18 cellular contexts compared by ENCODE assay signal in genomic region chr1:215054266-215054665, GRCh38. TPM values are rescaled to one million over a fixed set of nuclear protein-coding genes. Genes with fewer than 3 reads are reported as not detected.
A peak's percentile ranks its signal among the peaks of the same experiment; 100 is the strongest.
DNase-seq lines count a peak whose midpoint lies in the region; ATAC-seq, FAIRE-seq and TF ChIP-seq lines count a peak whose summit lies in the region.
"Had no signal": no experiment of that assay in that cellular context is flagged by ENCODE, and none has a peak within 500 bp of the region (broad histone marks: within the 10 kb centered on the region; RNA-seq: fewer than 3 reads in every experiment).

No MANE protein-coding gene starts in this region.

- DNase-seq in COLO829 (ENCODE audit: low spot score), result peak; percentile 96
- no peak for DNase-seq in IMR-90
- no peak for DNase-seq in brain microvascular endothelial cell
- DNase-seq in islet precursor cell, result peak; percentile 64
- no peak for DNase-seq in posterior cingulate gyrus
- DNase-seq in frontal cortex (ENCODE audit: low spot score in 2 of 2), result no peak
- DNase-seq: Calu3; CD4-positive, alpha-beta memory T cell; DMS79 treated with DMSO at 0.1 percent for 48 hours; GF-D8 had no signal

- H3K9ac ChIP-seq in IMR-90 (ENCODE audit: low read depth, low read length), result no peak overlapping the region
- H3K9ac ChIP-seq: BLaER1 had no signal

- H3K27ac ChIP-seq in IMR-90 (ENCODE audit: insufficient read depth, low read length) (no peak overlapping the region), brain microvascular endothelial cell (no peak overlapping the region)
- H3K27ac ChIP-seq: 22Rv1, A549, BLaER1 had no signal

- POLR2A ChIA-PET in IMR-90 (lab: Charles Lee; ENCODE audit: unreplicated experiment), result no interaction called here

- no peak for FAIRE-seq in frontal cortex (lab: Jason Lieb, UNC)
- FAIRE-seq: A549, H54, HepG2 had no signal

- BruUV-seq in IMR-90 (replicated peaks; lab: Mats Ljungman, UMichigan), result no TSS peak

- in situ Hi-C loops in IMR-90 (cut with MboI; ENCODE audit: low sequenced_read_pairs), result no loop called here
- in situ Hi-C loops in brain microvascular endothelial cell (cut with HindIII; ENCODE audit: low pct_ligation_motif_present, low sequenced_read_pairs), result no loop called here

- no peaks in the 10 kb centered on the region for H3K9me1 ChIP-seq in IMR-90 (ENCODE audit: insufficient read depth, low read length)

- no peaks in the 10 kb centered on the region for H3K27me3 ChIP-seq in IMR-90 (ENCODE audit: control insufficient read depth, insufficient read depth, low read length)
- no peaks in the 10 kb centered on the region for H3K27me3 ChIP-seq in brain microvascular endothelial cell (replicated peaks)
- H3K27me3 ChIP-seq: BLaER1 had no signal

- TF ChIP-seq CTCF in IMR-90 (conservative IDR thresholded peaks at IDR 0.05; ENCODE audit: low read depth, low read length) (no peak), brain microvascular endothelial cell (IDR thresholded peaks at IDR 0.05; ENCODE audit: low read depth, low read length, missing control alignments) (peak; percentile 20)

- H3K56ac ChIP-seq in IMR-90 (ENCODE audit: extremely low read depth, insufficient read depth, low read length), result no peak overlapping the region

- TF ChIP-seq POLR2A in IMR-90 (IDR thresholded peaks at IDR 0.05; ENCODE audit: low read depth, low read length), result no peak

- no peak overlapping the region for H3K4me2 ChIP-seq in IMR-90 (ENCODE audit: low read depth, low read length)
- H3K4me2 ChIP-seq: A549, BLaER1 had no signal

- H2AK5ac ChIP-seq in IMR-90 (ENCODE audit: low read depth, low read length), result no peak overlapping the region

- H3K18ac ChIP-seq in IMR-90 (ENCODE audit: low read depth, low read length), result no peak overlapping the region

- H3K4me1 ChIP-seq in IMR-90 (ENCODE audit: control insufficient read depth, insufficient read depth, low read length), result peaks cover 4% of the 10 kb centered on the region; the same call in 1 of the 2 replicates
- H3K4me1 ChIP-seq: A549, BLaER1 had no signal

- no peak overlapping the region for H4K91ac ChIP-seq in IMR-90 (ENCODE audit: insufficient read depth, low read depth, low read length)

- no peak overlapping the region for H3K4me3 ChIP-seq in IMR-90 (ENCODE audit: insufficient read depth, low read depth, low read length)
- H3K4me3 ChIP-seq in brain microvascular endothelial cell (ENCODE audit: low read depth, low read length), result no peak overlapping the region
- H3K4me3 ChIP-seq: A549, BLaER1 had no signal

- dilution Hi-C loops in IMR-90 (cut with HindIII; ENCODE audit: low sequenced_read_pairs, unreplicated experiment), result no loop called here

- H2BK20ac ChIP-seq in IMR-90 (ENCODE audit: low read depth, low read length), result peak overlapping the region; percentile 20; the same call in 1 of the 2 replicates

- intact Hi-C loops in IMR-90 (cut with micrococcal nuclease) (no loop called here), posterior cingulate gyrus (cut with DNase I) (no loop called here)

- CTCF ChIA-PET in IMR-90 (lab: Yijun Ruan, JAX), result no interaction called here

- no peak overlapping the region for H2AFZ ChIP-seq in IMR-90 (replicated peaks; ENCODE audit: low read length, poor library complexity)

- no peak overlapping the region for H2AK9ac ChIP-seq in IMR-90 (replicated peaks; ENCODE audit: low read depth, low read length, poor library complexity)

- H3K4ac ChIP-seq in IMR-90 (ENCODE audit: low read depth, low read length), result peak overlapping the region; percentile 46; the same call in 1 of the 2 replicates

- no peaks in the 10 kb centered on the region for H4K20me1 ChIP-seq in IMR-90 (ENCODE audit: insufficient read depth, low read length)
- H4K20me1 ChIP-seq: BLaER1 had no signal

- no peak overlapping the region; the same call in 1 of the 2 replicates for H2BK120ac ChIP-seq in IMR-90 (ENCODE audit: low read depth, low read length)

- 81% methylated on average over 3 of the region's 6 CpGs; no CpG with 5 or more reads in 1 of the 2 experiments for WGBS in IMR-90 (ENCODE audit: extremely low coverage in 2 of 2, insufficient read length in 1 of 2), 2 experiments

- peak overlapping the region in 1 of 2 experiments; percentile 2; a peak in 1 of 4 replicates for H4K8ac ChIP-seq in IMR-90 (ENCODE audit: low read depth in 2 of 2, low read length in 2 of 2)

- H2BK15ac ChIP-seq in IMR-90 (ENCODE audit: low read depth, low read length), result peak overlapping the region; percentile 15; the same call in 1 of the 3 replicates

- no peak for ATAC-seq in IMR-90 (ENCODE audit: low read depth)
- ATAC-seq in GM21529 (IDR thresholded peaks at IDR 0.05; ENCODE audit: unreplicated experiment), result no peak
- ATAC-seq: A549, HCT116, HepG2 had no signal

- no peaks in the 10 kb centered on the region for H3K36me3 ChIP-seq in IMR-90 (ENCODE audit: control insufficient read depth, insufficient read depth, low read length)
- H3K36me3 ChIP-seq in brain microvascular endothelial cell (replicated peaks), result no peaks in the 10 kb centered on the region
- H3K36me3 ChIP-seq: BLaER1 had no signal

- peak overlapping the region; percentile 27; the same call in 1 of the 2 replicates for H4K5ac ChIP-seq in IMR-90 (ENCODE audit: low read depth, low read length)

- H3K79me1 ChIP-seq in IMR-90 (ENCODE audit: low read depth in 1 of 2, low read length in 2 of 2), result no peaks in the 10 kb centered on the region

- no peak overlapping the region for H3K23ac ChIP-seq in IMR-90 (ENCODE audit: low read depth, low read length)

- H3K14ac ChIP-seq in IMR-90 (replicated peaks; ENCODE audit: low read depth, low read length), result 0 out of 2 replicates have a peak overlapping the region, but pooled peaks have one; percentile 24

- no peak overlapping the region for H2BK5ac ChIP-seq in IMR-90 (ENCODE audit: low read depth, low read length, poor library complexity, severe bottlenecking)

- no peaks in the 10 kb centered on the region for H3K9me3 ChIP-seq in IMR-90 (ENCODE audit: control insufficient read depth, insufficient read depth, low read length)
- H3K9me3 ChIP-seq: A549, BLaER1 had no signal

- TF ChIP-seq RAD21 in IMR-90 (IDR thresholded peaks at IDR 0.05; ENCODE audit: low read length), result no peak

TF ChIP-seq in IMR-90, 13 proteins besides CTCF, POLR2A, EP300 and RAD21:
- no peak for TF ChIP-seq FOS (IDR thresholded peaks at IDR 0.05; ENCODE audit: low read depth, low read length)
- TF ChIP-seq, protein P1, sequence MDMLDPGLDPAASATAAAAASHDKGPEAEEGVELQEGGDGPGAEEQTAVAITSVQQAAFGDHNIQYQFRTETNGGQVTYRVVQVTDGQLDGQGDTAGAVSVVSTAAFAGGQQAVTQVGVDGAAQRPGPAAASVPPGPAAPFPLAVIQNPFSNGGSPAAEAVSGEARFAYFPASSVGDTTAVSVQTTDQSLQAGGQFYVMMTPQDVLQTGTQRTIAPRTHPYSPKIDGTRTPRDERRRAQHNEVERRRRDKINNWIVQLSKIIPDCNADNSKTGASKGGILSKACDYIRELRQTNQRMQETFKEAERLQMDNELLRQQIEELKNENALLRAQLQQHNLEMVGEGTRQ (IDR thresholded peaks at IDR 0.05; ENCODE audit: low read depth, low read length), result no peak
- no peak for TF ChIP-seq CHD1 (IDR thresholded peaks at IDR 0.05; ENCODE audit: low read depth, low read length)
- TF ChIP-seq CEBPB (IDR thresholded peaks at IDR 0.05; ENCODE audit: low read depth, low read length), result no peak
- no peak for TF ChIP-seq RFX5 (IDR thresholded peaks at IDR 0.05; ENCODE audit: low read depth, low read length)
- no peak for TF ChIP-seq NFE2L2 (IDR thresholded peaks at IDR 0.05; ENCODE audit: low read depth, low read length)
- no peak for TF ChIP-seq MAFK (IDR thresholded peaks at IDR 0.05; ENCODE audit: low read depth, low read length)
- TF ChIP-seq RCOR1 (IDR thresholded peaks at IDR 0.05; ENCODE audit: insufficient replicate concordance, low read length), result no peak
- TF ChIP-seq, protein P2, sequence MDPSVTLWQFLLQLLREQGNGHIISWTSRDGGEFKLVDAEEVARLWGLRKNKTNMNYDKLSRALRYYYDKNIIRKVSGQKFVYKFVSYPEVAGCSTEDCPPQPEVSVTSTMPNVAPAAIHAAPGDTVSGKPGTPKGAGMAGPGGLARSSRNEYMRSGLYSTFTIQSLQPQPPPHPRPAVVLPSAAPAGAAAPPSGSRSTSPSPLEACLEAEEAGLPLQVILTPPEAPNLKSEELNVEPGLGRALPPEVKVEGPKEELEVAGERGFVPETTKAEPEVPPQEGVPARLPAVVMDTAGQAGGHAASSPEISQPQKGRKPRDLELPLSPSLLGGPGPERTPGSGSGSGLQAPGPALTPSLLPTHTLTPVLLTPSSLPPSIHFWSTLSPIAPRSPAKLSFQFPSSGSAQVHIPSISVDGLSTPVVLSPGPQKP (IDR thresholded peaks at IDR 0.05; ENCODE audit: borderline replicate concordance, low read depth, low read length), result no peak
- TF ChIP-seq SMC3 (IDR thresholded peaks at IDR 0.05; ENCODE audit: low read depth, low read length), result no peak

RNA-seq across cellular contexts. Expression of gene KCNK2, which starts 28.3 kb away (rescaled TPM):
- 86.9 TPM in 2 replicates for total RNA-seq in IMR-90 (2012; rRNA removed)
- polyA plus RNA-seq in IMR-90 (2012; rRNA removed), result 41.3 and 45.9 TPM in 2 replicates
- polyA plus RNA-seq in IMR-90 (2012; cell fraction: cytosol; rRNA removed), result 10.0 and 15.0 TPM in 2 replicates
- polyA plus RNA-seq in IMR-90 (2012; cell fraction: nucleus; rRNA removed; ENCODE audit: low replicate concordance), result 4.6 and 15.1 TPM in 2 replicates
- 78.7 TPM for total RNA-seq in frontal cortex
- total RNA-seq: CD4-positive, alpha-beta memory T cell; HepG2 had no signal
- polyA plus RNA-seq: CD14-positive monocyte; CD4-positive, alpha-beta memory T cell; HepG2 had no signal

Comparison
In these comparisons a context has a peak if more than half of its experiments do, and no peak if none do; other contexts are left out.
1. DNase-seq: peak in COLO829 (single experiment) and islet precursor cell (single experiment); none in IMR-90 (single experiment), brain microvascular endothelial cell (single experiment), posterior cingulate gyrus (0 of 10) and frontal cortex (0 of 2).